ENCODE assay signal across 8 cellular contexts in genomic region chr12:93245543-93245942, GRCh38.
DNase-seq lines count a peak whose midpoint lies in the region; ATAC-seq lines count a peak whose summit lies in the region.

No MANE protein-coding gene starts in this region.

- ATAC-seq in HG02798 (IDR thresholded peaks at IDR 0.05; ENCODE audit: poor library complexity, unreplicated experiment) (peak; percentile 84), T-helper 17 cell (peak; percentile 77), right cardiac atrium (no peak)
- peak; percentile 89 for ATAC-seq in stimulated activated memory B cell treated with anti-CD40 and anti-IgM and Interleukin-4, amounts not matched to agents 10 μg/mL and 1 μg/mL and 100 μg/mL, for 72 hours

- peaks cover 43% of the 10 kb centered on the region for H3K4me1 Mint-ChIP-seq in activated CD4-positive, alpha-beta T cell treated with anti-CD3 and anti-CD28 coated beads, Interleukin-2, amount 10 ng/mL, durations not matched to agents 24 days and 14 days
- peaks cover 23% of the 10 kb centered on the region for H3K4me1 Mint-ChIP-seq in T-helper 17 cell
- peaks cover 58% of the 10 kb centered on the region for H3K4me1 Mint-ChIP-seq in stimulated activated memory B cell treated with anti-CD40 and anti-IgM and Interleukin-4, amounts not matched to agents 10 μg/mL and 1 μg/mL and 100 μg/mL, for 72 hours

- peaks cover 7% of the 10 kb centered on the region for H3K4me1 ChIP-seq in right cardiac atrium (ENCODE audit: control insufficient read depth, insufficient read depth, low read length)

- H3K36me3 Mint-ChIP-seq in activated CD4-positive, alpha-beta T cell treated with anti-CD3 and anti-CD28 coated beads, Interleukin-2, amount 10 ng/mL, durations not matched to agents 24 days and 14 days (ENCODE audit: low read depth): no peaks in the 10 kb centered on the region
- no peaks in the 10 kb centered on the region for H3K36me3 Mint-ChIP-seq in T-helper 17 cell (ENCODE audit: low read depth)
- H3K36me3 Mint-ChIP-seq in stimulated activated memory B cell treated with anti-CD40 and anti-IgM and Interleukin-4, amounts not matched to agents 10 μg/mL and 1 μg/mL and 100 μg/mL, for 72 hours: no peaks in the 10 kb centered on the region

- no peak overlapping the region for H3K4me3 ChIP-seq in right cardiac atrium (ENCODE audit: low read length)

- no peaks in the 10 kb centered on the region for H3K27me3 Mint-ChIP-seq in activated CD4-positive, alpha-beta T cell treated with anti-CD3 and anti-CD28 coated beads, Interleukin-2, amount 10 ng/mL, durations not matched to agents 24 days and 14 days
- no peaks in the 10 kb centered on the region for H3K27me3 Mint-ChIP-seq in T-helper 17 cell
- H3K27me3 Mint-ChIP-seq in stimulated activated memory B cell treated with anti-CD40 and anti-IgM and Interleukin-4, amounts not matched to agents 10 μg/mL and 1 μg/mL and 100 μg/mL, for 72 hours: no peaks in the 10 kb centered on the region

- no peaks in the 10 kb centered on the region for H3K9me3 ChIP-seq in T-helper 17 cell (ENCODE audit: control insufficient read depth, low read length, poor library complexity, severe bottlenecking)
- H3K9me3 ChIP-seq in right cardiac atrium (ENCODE audit: control insufficient read depth, low read length): no peaks in the 10 kb centered on the region

- intact Hi-C loops in activated CD4-positive, alpha-beta T cell treated with anti-CD3 and anti-CD28 coated beads, Interleukin-2, amount 10 ng/mL, durations not matched to agents 24 days and 14 days (cut with micrococcal nuclease): loop anchor here (2.0 to 10.0 kb wide), 4 partner anchors 77 to 325 kb away; no protein-coding TSS in a partner anchor
- intact Hi-C loops in right cardiac atrium (cut with DNase I): no loop called here

- peak; percentile 83 for DNase-seq in activated CD4-positive, alpha-beta T cell treated with anti-CD3 and anti-CD28 coated beads, Interleukin-2, amount 10 ng/mL, durations not matched to agents 24 days and 14 days
- DNase-seq in activated CD4-positive, alpha-beta T cell treated with anti-CD3 and anti-CD28 coated beads for 1 hour: no peak
- DNase-seq in T-helper 17 cell (no peak), right cardiac atrium (no peak), NCI-H187 treated with DMSO at 0.1 percent for 48 hours (lab: John Stamatoyannopoulos, UW) (no peak), LoVo (ENCODE audit: low spot score) (no peak)

- 93% methylated on average over 5 of the region's 5 CpGs for WGBS in right cardiac atrium

- no peaks in the 10 kb centered on the region for H3K9me3 Mint-ChIP-seq in activated CD4-positive, alpha-beta T cell treated with anti-CD3 and anti-CD28 coated beads, Interleukin-2, amount 10 ng/mL, durations not matched to agents 24 days and 14 days
- H3K9me3 Mint-ChIP-seq in stimulated activated memory B cell treated with anti-CD40 and anti-IgM and Interleukin-4, amounts not matched to agents 10 μg/mL and 1 μg/mL and 100 μg/mL, for 72 hours: no peaks in the 10 kb centered on the region

- H3K27ac Mint-ChIP-seq in activated CD4-positive, alpha-beta T cell treated with anti-CD3 and anti-CD28 coated beads, Interleukin-2, amount 10 ng/mL, durations not matched to agents 24 days and 14 days: peak overlapping the region; percentile 70
- no peak overlapping the region for H3K27ac Mint-ChIP-seq in T-helper 17 cell
- H3K27ac Mint-ChIP-seq in stimulated activated memory B cell treated with anti-CD40 and anti-IgM and Interleukin-4, amounts not matched to agents 10 μg/mL and 1 μg/mL and 100 μg/mL, for 72 hours: peak overlapping the region; percentile 53

- no peaks in the 10 kb centered on the region for H3K27me3 ChIP-seq in right cardiac atrium (ENCODE audit: control insufficient read depth, insufficient read depth)

- H3K27ac ChIP-seq in right cardiac atrium (ENCODE audit: low read length): no peak overlapping the region

- H3K4me3 Mint-ChIP-seq in activated CD4-positive, alpha-beta T cell treated with anti-CD3 and anti-CD28 coated beads, Interleukin-2, amount 10 ng/mL, durations not matched to agents 24 days and 14 days: peak overlapping the region; percentile 58
- peak overlapping the region; percentile 41 for H3K4me3 Mint-ChIP-seq in T-helper 17 cell
- peak overlapping the region; percentile 23 for H3K4me3 Mint-ChIP-seq in stimulated activated memory B cell treated with anti-CD40 and anti-IgM and Interleukin-4, amounts not matched to agents 10 μg/mL and 1 μg/mL and 100 μg/mL, for 72 hours

Comparison
In these comparisons a context has a peak if more than half of its experiments do, and no peak if none do; other contexts are left out.
1. ATAC-seq: peak in HG02798 (single experiment), T-helper 17 cell (single experiment) and stimulated activated memory B cell treated with anti-CD40 and anti-IgM and Interleukin-4, amounts not matched to agents 10 μg/mL and 1 μg/mL and 100 μg/mL, for 72 hours (single experiment); none in right cardiac atrium (0 of 2).
2. Peak in every context shown above with its lines, with median percentiles within 50 percentile points of each other: H3K4me3 Mint-ChIP-seq.